1 cellular context compared by ENCODE assay signal in the genomic region with DNA sequence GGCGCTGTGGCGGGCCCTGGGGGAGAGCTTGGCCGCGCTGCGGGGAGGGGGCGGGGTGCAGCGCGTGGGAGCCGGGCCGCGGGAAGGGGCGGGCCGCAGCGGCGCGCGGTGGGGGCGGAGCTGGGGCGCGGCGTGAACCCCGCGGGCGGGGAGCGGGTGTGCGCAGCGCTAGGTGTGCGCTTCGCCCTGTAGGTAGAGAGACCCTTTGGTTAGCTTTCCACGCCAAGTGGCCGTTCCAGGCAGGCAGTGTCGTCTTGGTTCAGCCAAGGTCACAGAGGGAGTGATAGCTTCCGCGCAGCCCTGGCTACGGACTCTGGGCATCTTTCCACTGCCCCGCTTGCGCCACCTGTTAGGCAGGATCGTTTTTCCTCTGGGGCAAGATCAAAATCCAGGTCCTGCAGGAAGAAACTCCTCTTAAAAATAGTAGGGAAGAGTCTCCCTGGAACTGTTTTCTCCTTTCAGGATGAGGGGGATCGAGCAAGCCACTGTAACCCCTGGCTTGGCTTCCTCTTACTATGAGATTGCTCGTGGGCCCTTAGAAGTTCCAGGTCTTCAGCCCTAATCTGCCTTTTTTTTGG.
TF ChIP-seq lines count a peak whose summit lies in the region.

No MANE protein-coding gene starts in this region.

TF ChIP-seq in HepG2, 621 proteins besides CTCF, POLR2A, EP300 and RAD21 (continued from another document and continues in another):
- TF ChIP-seq, protein P1, sequence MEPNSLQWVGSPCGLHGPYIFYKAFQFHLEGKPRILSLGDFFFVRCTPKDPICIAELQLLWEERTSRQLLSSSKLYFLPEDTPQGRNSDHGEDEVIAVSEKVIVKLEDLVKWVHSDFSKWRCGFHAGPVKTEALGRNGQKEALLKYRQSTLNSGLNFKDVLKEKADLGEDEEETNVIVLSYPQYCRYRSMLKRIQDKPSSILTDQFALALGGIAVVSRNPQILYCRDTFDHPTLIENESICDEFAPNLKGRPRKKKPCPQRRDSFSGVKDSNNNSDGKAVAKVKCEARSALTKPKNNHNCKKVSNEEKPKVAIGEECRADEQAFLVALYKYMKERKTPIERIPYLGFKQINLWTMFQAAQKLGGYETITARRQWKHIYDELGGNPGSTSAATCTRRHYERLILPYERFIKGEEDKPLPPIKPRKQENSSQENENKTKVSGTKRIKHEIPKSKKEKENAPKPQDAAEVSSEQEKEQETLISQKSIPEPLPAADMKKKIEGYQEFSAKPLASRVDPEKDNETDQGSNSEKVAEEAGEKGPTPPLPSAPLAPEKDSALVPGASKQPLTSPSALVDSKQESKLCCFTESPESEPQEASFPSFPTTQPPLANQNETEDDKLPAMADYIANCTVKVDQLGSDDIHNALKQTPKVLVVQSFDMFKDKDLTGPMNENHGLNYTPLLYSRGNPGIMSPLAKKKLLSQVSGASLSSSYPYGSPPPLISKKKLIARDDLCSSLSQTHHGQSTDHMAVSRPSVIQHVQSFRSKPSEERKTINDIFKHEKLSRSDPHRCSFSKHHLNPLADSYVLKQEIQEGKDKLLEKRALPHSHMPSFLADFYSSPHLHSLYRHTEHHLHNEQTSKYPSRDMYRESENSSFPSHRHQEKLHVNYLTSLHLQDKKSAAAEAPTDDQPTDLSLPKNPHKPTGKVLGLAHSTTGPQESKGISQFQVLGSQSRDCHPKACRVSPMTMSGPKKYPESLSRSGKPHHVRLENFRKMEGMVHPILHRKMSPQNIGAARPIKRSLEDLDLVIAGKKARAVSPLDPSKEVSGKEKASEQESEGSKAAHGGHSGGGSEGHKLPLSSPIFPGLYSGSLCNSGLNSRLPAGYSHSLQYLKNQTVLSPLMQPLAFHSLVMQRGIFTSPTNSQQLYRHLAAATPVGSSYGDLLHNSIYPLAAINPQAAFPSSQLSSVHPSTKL (CRISPR knock-in tag; IDR thresholded peaks at IDR 0.05): no peak
- TF ChIP-seq, protein P2, sequence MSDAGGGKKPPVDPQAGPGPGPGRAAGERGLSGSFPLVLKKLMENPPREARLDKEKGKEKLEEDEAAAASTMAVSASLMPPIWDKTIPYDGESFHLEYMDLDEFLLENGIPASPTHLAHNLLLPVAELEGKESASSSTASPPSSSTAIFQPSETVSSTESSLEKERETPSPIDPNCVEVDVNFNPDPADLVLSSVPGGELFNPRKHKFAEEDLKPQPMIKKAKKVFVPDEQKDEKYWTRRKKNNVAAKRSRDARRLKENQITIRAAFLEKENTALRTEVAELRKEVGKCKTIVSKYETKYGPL (CRISPR knock-in tag; IDR thresholded peaks at IDR 0.05): 0 out of 2 replicates have a peak, but pooled peaks have one; percentile 3
- TF ChIP-seq HNF4A (CRISPR knock-in tag; IDR thresholded peaks at IDR 0.05) (peak; percentile 14; the same call in 1 of the 2 replicates), ZFP41 (CRISPR knock-in tag; IDR thresholded peaks at IDR 0.05; ENCODE audit: borderline replicate concordance) (no peak), RFX5 (IDR thresholded peaks at IDR 0.05; ENCODE audit: low read depth, low read length) (no peak), SALL2 (CRISPR knock-in tag; IDR thresholded peaks at IDR 0.05) (no peak), ARID2 (CRISPR knock-in tag; IDR thresholded peaks at IDR 0.05; ENCODE audit: borderline replicate concordance) (no peak), HNRNPLL (IDR thresholded peaks at IDR 0.05; ENCODE audit: low read depth, low read length, poor library complexity, severe bottlenecking) (peak; percentile 18), ZNF598 (CRISPR knock-in tag; IDR thresholded peaks at IDR 0.05; ENCODE audit: borderline replicate concordance) (no peak), AGO1 (IDR thresholded peaks at IDR 0.05; ENCODE audit: low read depth, low read length, poor library complexity, severe bottlenecking) (peak; percentile 34), HOXA3 (CRISPR knock-in tag; IDR thresholded peaks at IDR 0.05) (0 out of 2 replicates have a peak, but pooled peaks have one; percentile 9), NRL (CRISPR knock-in tag; IDR thresholded peaks at IDR 0.05; ENCODE audit: borderline replicate concordance) (no peak; the same call in 1 of the 2 replicates), FOXA3 (CRISPR knock-in tag; IDR thresholded peaks at IDR 0.05) (no peak), ZNF709 (CRISPR knock-in tag; IDR thresholded peaks at IDR 0.05) (no peak), ZNF234 (CRISPR knock-in tag; conservative IDR thresholded peaks at IDR 0.05) (no peak; the same call in 1 of the 2 replicates), NCOA2 (CRISPR knock-in tag; IDR thresholded peaks at IDR 0.05) (peak; percentile 26; the same call in 1 of the 2 replicates), RXRA (CRISPR knock-in tag; IDR thresholded peaks at IDR 0.05) (no peak), ZNF430 (CRISPR knock-in tag; IDR thresholded peaks at IDR 0.05) (0 out of 2 replicates have a peak, but pooled peaks have one; percentile 12), ASH2L (IDR thresholded peaks at IDR 0.05; ENCODE audit: insufficient read length, low read depth, low read length) (peak; percentile 18), IKZF4 (CRISPR knock-in tag; IDR thresholded peaks at IDR 0.05; ENCODE audit: borderline replicate concordance, low read depth, not compliant biosample characterization) (no peak), MEIS2 (CRISPR knock-in tag; IDR thresholded peaks at IDR 0.05) (0 out of 2 replicates have a peak, but pooled peaks have one; percentile 35), ZNF788 (CRISPR knock-in tag; IDR thresholded peaks at IDR 0.05; ENCODE audit: borderline replicate concordance) (0 out of 2 replicates have a peak, but pooled peaks have one; percentile 41), ZNF292 (CRISPR knock-in tag; IDR thresholded peaks at IDR 0.05; ENCODE audit: borderline replicate concordance, low read depth) (0 out of 2 replicates have a peak, but pooled peaks have one; percentile 4), ZNF670 (CRISPR knock-in tag; IDR thresholded peaks at IDR 0.05; ENCODE audit: borderline replicate concordance) (0 out of 2 replicates have a peak, but pooled peaks have one; percentile 35), RBFOX2 (IDR thresholded peaks at IDR 0.05; ENCODE audit: low read depth, low read length) (peak; percentile 22; the same call in 1 of the 2 replicates), NR2F1 (CRISPR knock-in tag; IDR thresholded peaks at IDR 0.05) (no peak), ZNF101 (CRISPR knock-in tag; IDR thresholded peaks at IDR 0.05; ENCODE audit: borderline replicate concordance, low read depth) (no peak), PITX1 (CRISPR knock-in tag; IDR thresholded peaks at IDR 0.05) (no peak), ZFP82 (CRISPR knock-in tag; IDR thresholded peaks at IDR 0.05; ENCODE audit: borderline replicate concordance) (0 out of 2 replicates have a peak, but pooled peaks have one; percentile 22), MED1 (CRISPR knock-in tag; IDR thresholded peaks at IDR 0.05) (0 out of 2 replicates have a peak, but pooled peaks have one; percentile 14), ZNF674 (CRISPR knock-in tag; IDR thresholded peaks at IDR 0.05; ENCODE audit: low read depth) (0 out of 2 replicates have a peak, but pooled peaks have one; percentile 83), ZNF7 (CRISPR knock-in tag; IDR thresholded peaks at IDR 0.05) (no peak)
- TF ChIP-seq, protein P3, sequence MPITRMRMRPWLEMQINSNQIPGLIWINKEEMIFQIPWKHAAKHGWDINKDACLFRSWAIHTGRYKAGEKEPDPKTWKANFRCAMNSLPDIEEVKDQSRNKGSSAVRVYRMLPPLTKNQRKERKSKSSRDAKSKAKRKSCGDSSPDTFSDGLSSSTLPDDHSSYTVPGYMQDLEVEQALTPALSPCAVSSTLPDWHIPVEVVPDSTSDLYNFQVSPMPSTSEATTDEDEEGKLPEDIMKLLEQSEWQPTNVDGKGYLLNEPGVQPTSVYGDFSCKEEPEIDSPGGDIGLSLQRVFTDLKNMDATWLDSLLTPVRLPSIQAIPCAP (CRISPR knock-in tag; IDR thresholded peaks at IDR 0.05; ENCODE audit: low read depth): no peak
- TF ChIP-seq, protein P4, sequence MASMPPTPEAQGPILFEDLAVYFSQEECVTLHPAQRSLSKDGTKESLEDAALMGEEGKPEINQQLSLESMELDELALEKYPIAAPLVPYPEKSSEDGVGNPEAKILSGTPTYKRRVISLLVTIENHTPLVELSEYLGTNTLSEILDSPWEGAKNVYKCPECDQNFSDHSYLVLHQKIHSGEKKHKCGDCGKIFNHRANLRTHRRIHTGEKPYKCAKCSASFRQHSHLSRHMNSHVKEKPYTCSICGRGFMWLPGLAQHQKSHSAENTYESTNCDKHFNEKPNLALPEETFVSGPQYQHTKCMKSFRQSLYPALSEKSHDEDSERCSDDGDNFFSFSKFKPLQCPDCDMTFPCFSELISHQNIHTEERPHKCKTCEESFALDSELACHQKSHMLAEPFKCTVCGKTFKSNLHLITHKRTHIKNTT (CRISPR knock-in tag; IDR thresholded peaks at IDR 0.05): no peak
- TF ChIP-seq, protein P5, sequence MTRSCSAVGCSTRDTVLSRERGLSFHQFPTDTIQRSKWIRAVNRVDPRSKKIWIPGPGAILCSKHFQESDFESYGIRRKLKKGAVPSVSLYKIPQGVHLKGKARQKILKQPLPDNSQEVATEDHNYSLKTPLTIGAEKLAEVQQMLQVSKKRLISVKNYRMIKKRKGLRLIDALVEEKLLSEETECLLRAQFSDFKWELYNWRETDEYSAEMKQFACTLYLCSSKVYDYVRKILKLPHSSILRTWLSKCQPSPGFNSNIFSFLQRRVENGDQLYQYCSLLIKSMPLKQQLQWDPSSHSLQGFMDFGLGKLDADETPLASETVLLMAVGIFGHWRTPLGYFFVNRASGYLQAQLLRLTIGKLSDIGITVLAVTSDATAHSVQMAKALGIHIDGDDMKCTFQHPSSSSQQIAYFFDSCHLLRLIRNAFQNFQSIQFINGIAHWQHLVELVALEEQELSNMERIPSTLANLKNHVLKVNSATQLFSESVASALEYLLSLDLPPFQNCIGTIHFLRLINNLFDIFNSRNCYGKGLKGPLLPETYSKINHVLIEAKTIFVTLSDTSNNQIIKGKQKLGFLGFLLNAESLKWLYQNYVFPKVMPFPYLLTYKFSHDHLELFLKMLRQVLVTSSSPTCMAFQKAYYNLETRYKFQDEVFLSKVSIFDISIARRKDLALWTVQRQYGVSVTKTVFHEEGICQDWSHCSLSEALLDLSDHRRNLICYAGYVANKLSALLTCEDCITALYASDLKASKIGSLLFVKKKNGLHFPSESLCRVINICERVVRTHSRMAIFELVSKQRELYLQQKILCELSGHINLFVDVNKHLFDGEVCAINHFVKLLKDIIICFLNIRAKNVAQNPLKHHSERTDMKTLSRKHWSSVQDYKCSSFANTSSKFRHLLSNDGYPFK (CRISPR knock-in tag; IDR thresholded peaks at IDR 0.05; ENCODE audit: borderline replicate concordance): no peak
- TF ChIP-seq, protein P6, sequence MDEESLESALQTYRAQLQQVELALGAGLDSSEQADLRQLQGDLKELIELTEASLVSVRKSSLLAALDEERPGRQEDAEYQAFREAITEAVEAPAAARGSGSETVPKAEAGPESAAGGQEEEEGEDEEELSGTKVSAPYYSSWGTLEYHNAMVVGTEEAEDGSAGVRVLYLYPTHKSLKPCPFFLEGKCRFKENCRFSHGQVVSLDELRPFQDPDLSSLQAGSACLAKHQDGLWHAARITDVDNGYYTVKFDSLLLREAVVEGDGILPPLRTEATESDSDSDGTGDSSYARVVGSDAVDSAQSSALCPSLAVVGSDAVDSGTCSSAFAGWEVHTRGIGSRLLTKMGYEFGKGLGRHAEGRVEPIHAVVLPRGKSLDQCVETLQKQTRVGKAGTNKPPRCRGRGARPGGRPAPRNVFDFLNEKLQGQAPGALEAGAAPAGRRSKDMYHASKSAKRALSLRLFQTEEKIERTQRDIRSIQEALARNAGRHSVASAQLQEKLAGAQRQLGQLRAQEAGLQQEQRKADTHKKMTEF (CRISPR knock-in tag; IDR thresholded peaks at IDR 0.05): no peak
- TF ChIP-seq, protein P7, sequence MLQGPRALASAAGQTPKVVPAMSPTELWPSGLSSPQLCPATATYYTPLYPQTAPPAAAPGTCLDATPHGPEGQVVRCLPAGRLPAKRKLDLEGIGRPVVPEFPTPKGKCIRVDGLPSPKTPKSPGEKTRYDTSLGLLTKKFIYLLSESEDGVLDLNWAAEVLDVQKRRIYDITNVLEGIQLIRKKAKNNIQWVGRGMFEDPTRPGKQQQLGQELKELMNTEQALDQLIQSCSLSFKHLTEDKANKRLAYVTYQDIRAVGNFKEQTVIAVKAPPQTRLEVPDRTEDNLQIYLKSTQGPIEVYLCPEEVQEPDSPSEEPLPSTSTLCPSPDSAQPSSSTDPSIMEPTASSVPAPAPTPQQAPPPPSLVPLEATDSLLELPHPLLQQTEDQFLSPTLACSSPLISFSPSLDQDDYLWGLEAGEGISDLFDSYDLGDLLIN (CRISPR knock-in tag; IDR thresholded peaks at IDR 0.05; ENCODE audit: borderline replicate concordance): no peak
- TF ChIP-seq, protein P8, sequence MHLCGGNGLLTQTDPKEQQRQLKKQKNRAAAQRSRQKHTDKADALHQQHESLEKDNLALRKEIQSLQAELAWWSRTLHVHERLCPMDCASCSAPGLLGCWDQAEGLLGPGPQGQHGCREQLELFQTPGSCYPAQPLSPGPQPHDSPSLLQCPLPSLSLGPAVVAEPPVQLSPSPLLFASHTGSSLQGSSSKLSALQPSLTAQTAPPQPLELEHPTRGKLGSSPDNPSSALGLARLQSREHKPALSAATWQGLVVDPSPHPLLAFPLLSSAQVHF (CRISPR knock-in tag; IDR thresholded peaks at IDR 0.05): no peak
- TF ChIP-seq, protein P9, sequence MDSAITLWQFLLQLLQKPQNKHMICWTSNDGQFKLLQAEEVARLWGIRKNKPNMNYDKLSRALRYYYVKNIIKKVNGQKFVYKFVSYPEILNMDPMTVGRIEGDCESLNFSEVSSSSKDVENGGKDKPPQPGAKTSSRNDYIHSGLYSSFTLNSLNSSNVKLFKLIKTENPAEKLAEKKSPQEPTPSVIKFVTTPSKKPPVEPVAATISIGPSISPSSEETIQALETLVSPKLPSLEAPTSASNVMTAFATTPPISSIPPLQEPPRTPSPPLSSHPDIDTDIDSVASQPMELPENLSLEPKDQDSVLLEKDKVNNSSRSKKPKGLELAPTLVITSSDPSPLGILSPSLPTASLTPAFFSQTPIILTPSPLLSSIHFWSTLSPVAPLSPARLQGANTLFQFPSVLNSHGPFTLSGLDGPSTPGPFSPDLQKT (CRISPR knock-in tag; IDR thresholded peaks at IDR 0.05; ENCODE audit: borderline replicate concordance): no peak
- TF ChIP-seq, protein P10, sequence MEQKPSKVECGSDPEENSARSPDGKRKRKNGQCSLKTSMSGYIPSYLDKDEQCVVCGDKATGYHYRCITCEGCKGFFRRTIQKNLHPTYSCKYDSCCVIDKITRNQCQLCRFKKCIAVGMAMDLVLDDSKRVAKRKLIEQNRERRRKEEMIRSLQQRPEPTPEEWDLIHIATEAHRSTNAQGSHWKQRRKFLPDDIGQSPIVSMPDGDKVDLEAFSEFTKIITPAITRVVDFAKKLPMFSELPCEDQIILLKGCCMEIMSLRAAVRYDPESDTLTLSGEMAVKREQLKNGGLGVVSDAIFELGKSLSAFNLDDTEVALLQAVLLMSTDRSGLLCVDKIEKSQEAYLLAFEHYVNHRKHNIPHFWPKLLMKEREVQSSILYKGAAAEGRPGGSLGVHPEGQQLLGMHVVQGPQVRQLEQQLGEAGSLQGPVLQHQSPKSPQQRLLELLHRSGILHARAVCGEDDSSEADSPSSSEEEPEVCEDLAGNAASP (CRISPR knock-in tag; IDR thresholded peaks at IDR 0.05; ENCODE audit: borderline replicate concordance): peak; percentile 24; the same call in 1 of the 2 replicates
- TF ChIP-seq, protein P11, sequence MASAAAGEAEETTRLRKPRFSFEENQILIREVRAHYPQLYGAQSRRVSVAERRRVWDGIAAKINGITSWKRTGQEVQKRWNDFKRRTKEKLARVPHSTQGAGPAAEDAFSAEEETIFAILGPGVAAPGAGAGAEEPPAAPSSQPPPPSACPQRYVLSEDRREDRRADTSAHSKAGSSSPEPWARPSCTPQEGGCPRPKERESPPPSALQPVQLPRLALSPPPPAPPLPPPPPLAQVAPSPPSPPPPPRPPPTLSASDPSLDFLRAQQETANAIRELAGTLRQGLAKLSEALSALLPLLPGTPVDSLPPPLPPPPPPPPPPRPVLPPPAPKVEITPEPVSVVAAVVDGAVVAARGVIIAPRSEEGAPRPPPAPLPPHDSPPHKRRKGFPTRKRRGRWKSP (CRISPR knock-in tag; IDR thresholded peaks at IDR 0.05): peak; percentile 70
